ENCODE assay signal across 36 cellular contexts in the genomic region with DNA sequence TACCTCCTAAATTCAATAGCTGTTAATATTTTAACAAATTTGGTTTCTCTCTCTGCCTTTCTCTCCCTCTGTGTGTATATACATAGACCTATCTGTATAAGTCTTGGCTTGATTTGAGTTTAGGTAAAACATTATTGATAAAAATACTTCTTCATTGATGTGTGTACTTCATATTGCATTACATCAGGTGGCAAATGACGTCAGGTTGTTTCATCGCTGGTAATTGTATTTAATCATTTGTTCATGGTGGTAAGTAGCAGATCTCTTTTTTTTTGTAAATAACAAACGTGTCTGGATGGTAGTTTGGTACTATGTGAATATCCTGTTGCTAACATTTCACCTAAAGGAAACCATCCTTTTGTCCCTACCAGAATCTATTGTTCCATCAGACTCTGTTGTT.
"Had no signal": no experiment of that assay in that cellular context is flagged by ENCODE, and none has a peak within 500 bp of the region (broad histone marks: within the 10 kb centered on the region; RNA-seq: fewer than 3 reads in every experiment).

No MANE protein-coding gene starts in this region.

- H3K36me3 ChIP-seq: ascending aorta, cardiac muscle cell had no signal

- H3K4me1 ChIP-seq: ascending aorta had no signal

- DNase-seq: activated CD4-positive, alpha-beta memory T cell treated with anti-CD3 and anti-CD28 coated beads for 36 hours; activated CD4-positive, alpha-beta T cell treated with anti-CD3 and anti-CD28 coated beads for 1 hour; activated CD4-positive, alpha-beta T cell treated with anti-CD3 and anti-CD28 coated beads for 36 hours; activated CD4-positive, alpha-beta T cell treated with anti-CD3 and anti-CD28 coated beads for 48 hours; activated CD4-positive, alpha-beta T cell treated with anti-CD3 and anti-CD28 coated beads, Interleukin-2, amount 10 ng/mL, durations not matched to agents 7 days and 5 days; activated CD4-positive, CD25-positive, alpha-beta regulatory T cell; activated CD8-positive, alpha-beta memory T cell treated with anti-CD3 and anti-CD28 coated beads, Interleukin-2, amount 50 U/mL, for 4 hours; activated CD8-positive, alpha-beta T cell treated with anti-CD3 and anti-CD28 coated beads for 36 hours; activated effector memory CD4-positive, alpha-beta T cell treated with Interleukin-2 at 50 U/mL for 16 hours; activated gamma-delta T cell; activated naive CD4-positive, alpha-beta T cell treated with anti-CD3 and anti-CD28 coated beads, Interleukin-2, amount 10 ng/mL, durations not matched to agents 7 days and 5 days; activated naive CD4-positive, alpha-beta T cell treated with Interleukin-2 at 50 U/mL for 16 hours; activated naive CD8-positive, alpha-beta T cell treated with anti-CD3 and anti-CD28 coated beads, Interleukin-2, amount 10 ng/mL, durations not matched to agents 7 days and 5 days; activated naive CD8-positive, alpha-beta T cell treated with anti-CD3 and anti-CD28 coated beads, Interleukin-2, amount 50 U/mL, for 24 hours; activated T-cell treated with anti-CD3 and anti-CD28 coated beads for 4 hours; activated T-cell treated with anti-CD3 and anti-CD28 coated beads, Interleukin-2, amount 50 U/mL, for 1 hour; activated T-cell treated with anti-CD3 and anti-CD28 coated beads, Interleukin-2, amount 50 U/mL, for 4 hours; activated T-cell treated with anti-CD3 and anti-CD28 coated beads, Interleukin-2, amount 50 U/mL, for 72 hours; amygdala; anterior cingulate cortex; caudate nucleus; cerebellar nuclear complex; T-helper 17 cell; T-helper 9 cell had no signal

- H3K27me3 ChIP-seq: ascending aorta, cardiac muscle cell had no signal

- ATAC-seq: activated CD4-positive, alpha-beta T cell treated with anti-CD3 and anti-CD28 coated beads for 36 hours; activated CD4-positive, CD25-positive, alpha-beta regulatory T cell treated with anti-CD3 and anti-CD28 coated beads, Interleukin-2, amount 50 U/mL, for 24 hours; activated CD8-positive, alpha-beta T cell treated with anti-CD3 and anti-CD28 coated beads for 36 hours; activated naive CD8-positive, alpha-beta T cell treated with anti-CD3 and anti-CD28 coated beads, Interleukin-2, amount 50 U/mL, for 24 hours; activated T-cell treated with anti-CD3 and anti-CD28 coated beads, Interleukin-2, amount 50 U/mL, for 4 hours; activated T-cell treated with anti-CD3 and anti-CD28 coated beads, Interleukin-2, amount 50 U/mL, for 72 hours; T-helper 17 cell had no signal

- H3K4me3 Mint-ChIP-seq: activated CD4-positive, alpha-beta memory T cell treated with anti-CD3 and anti-CD28 coated beads for 36 hours; activated CD4-positive, alpha-beta T cell treated with anti-CD3 and anti-CD28 coated beads for 36 hours; activated CD4-positive, alpha-beta T cell treated with anti-CD3 and anti-CD28 coated beads, Interleukin-2, amount 10 ng/mL, durations not matched to agents 7 days and 5 days; activated CD8-positive, alpha-beta T cell treated with anti-CD3 and anti-CD28 coated beads for 36 hours; activated naive CD4-positive, alpha-beta T cell treated with anti-CD3 and anti-CD28 coated beads, Interleukin-2, amount 10 ng/mL, durations not matched to agents 7 days and 5 days; activated naive CD4-positive, alpha-beta T cell treated with anti-CD3 and anti-CD28 coated beads, Interleukin-2, amount 50 U/mL, for 24 hours; activated naive CD8-positive, alpha-beta T cell; activated naive CD8-positive, alpha-beta T cell treated with anti-CD3 and anti-CD28 coated beads, Interleukin-2, amount 10 ng/mL, durations not matched to agents 7 days and 5 days; activated naive CD8-positive, alpha-beta T cell treated with anti-CD3 and anti-CD28 coated beads, Interleukin-2, amount 50 U/mL, for 24 hours; activated T-cell treated with anti-CD3 and anti-CD28 coated beads, Interleukin-2, amount 50 U/mL, for 4 hours; activated T-cell treated with anti-CD3 and anti-CD28 coated beads, Interleukin-2, amount 50 U/mL, for 72 hours; activated T-helper 1 cell treated with anti-CD3 and anti-CD28 coated beads, Interleukin-12 subunit alpha, Interleukin-12 subunit beta, Interleukin-2, Interleukin-4 antibody, amounts not matched to agents 30 ng/mL and 10 ng/mL and 1 ng/mL, durations not matched to agents 14 hours and 24 hours and 36 hours; brain; central memory CD8-positive, alpha-beta T cell had no signal

- H3K27me3 Mint-ChIP-seq: activated CD4-positive, alpha-beta memory T cell treated with anti-CD3 and anti-CD28 coated beads for 36 hours; activated CD4-positive, alpha-beta T cell treated with anti-CD3 and anti-CD28 coated beads for 36 hours; activated CD4-positive, alpha-beta T cell treated with anti-CD3 and anti-CD28 coated beads, Interleukin-2, amount 10 ng/mL, durations not matched to agents 7 days and 5 days; activated CD8-positive, alpha-beta T cell treated with anti-CD3 and anti-CD28 coated beads for 36 hours; activated naive CD4-positive, alpha-beta T cell treated with anti-CD3 and anti-CD28 coated beads, Interleukin-2, amount 10 ng/mL, durations not matched to agents 7 days and 5 days; activated naive CD4-positive, alpha-beta T cell treated with anti-CD3 and anti-CD28 coated beads, Interleukin-2, amount 50 U/mL, for 24 hours; activated naive CD8-positive, alpha-beta T cell; activated naive CD8-positive, alpha-beta T cell treated with anti-CD3 and anti-CD28 coated beads, Interleukin-2, amount 10 ng/mL, durations not matched to agents 7 days and 5 days; activated naive CD8-positive, alpha-beta T cell treated with anti-CD3 and anti-CD28 coated beads, Interleukin-2, amount 50 U/mL, for 24 hours; brain; central memory CD8-positive, alpha-beta T cell; T-helper 17 cell had no signal

- H3K4me1 Mint-ChIP-seq: activated naive CD4-positive, alpha-beta T cell treated with anti-CD3 and anti-CD28 coated beads, Interleukin-2, amount 10 ng/mL, durations not matched to agents 7 days and 5 days had no signal

- H3K4me3 ChIP-seq: ascending aorta, cardiac muscle cell had no signal

- H3K27ac ChIP-seq: ascending aorta, cardiac muscle cell, VCaP had no signal

- H3K9me3 ChIP-seq: ascending aorta had no signal

- FAIRE-seq: bronchial epithelial cell, TTC549 had no signal

- H3K36me3 Mint-ChIP-seq: activated naive CD4-positive, alpha-beta T cell treated with anti-CD3 and anti-CD28 coated beads, Interleukin-2, amount 10 ng/mL, durations not matched to agents 7 days and 5 days; activated naive CD8-positive, alpha-beta T cell treated with anti-CD3 and anti-CD28 coated beads, Interleukin-2, amount 10 ng/mL, durations not matched to agents 7 days and 5 days had no signal

- H3K27ac Mint-ChIP-seq: activated CD4-positive, alpha-beta memory T cell treated with anti-CD3 and anti-CD28 coated beads for 36 hours; activated CD4-positive, alpha-beta T cell treated with anti-CD3 and anti-CD28 coated beads for 36 hours; activated CD4-positive, alpha-beta T cell treated with anti-CD3 and anti-CD28 coated beads, Interleukin-2, amount 10 ng/mL, durations not matched to agents 7 days and 5 days; activated CD8-positive, alpha-beta T cell treated with anti-CD3 and anti-CD28 coated beads for 36 hours; activated naive CD4-positive, alpha-beta T cell treated with anti-CD3 and anti-CD28 coated beads, Interleukin-2, amount 10 ng/mL, durations not matched to agents 7 days and 5 days; activated naive CD4-positive, alpha-beta T cell treated with anti-CD3 and anti-CD28 coated beads, Interleukin-2, amount 50 U/mL, for 24 hours; activated naive CD8-positive, alpha-beta T cell; activated naive CD8-positive, alpha-beta T cell treated with anti-CD3 and anti-CD28 coated beads, Interleukin-2, amount 10 ng/mL, durations not matched to agents 7 days and 5 days; activated naive CD8-positive, alpha-beta T cell treated with anti-CD3 and anti-CD28 coated beads, Interleukin-2, amount 50 U/mL, for 24 hours; activated T-helper 1 cell treated with anti-CD3 and anti-CD28 coated beads, Interleukin-12 subunit alpha, Interleukin-12 subunit beta, Interleukin-2, Interleukin-4 antibody, amounts not matched to agents 30 ng/mL and 10 ng/mL and 1 ng/mL, durations not matched to agents 14 hours and 24 hours and 36 hours; activated T-helper 2 cell treated with anti-CD3 and anti-CD28 coated beads, Interferon-gamma antibody, Interleukin-2, Interleukin-4, amounts not matched to agents 10 μg/mL and 5 μg/mL and 100 μg/mL, durations not matched to agents 14 hours and 24 hours and 36 hours; brain; T-helper 17 cell had no signal

- H3K9me3 Mint-ChIP-seq: activated CD4-positive, alpha-beta memory T cell treated with anti-CD3 and anti-CD28 coated beads for 36 hours; activated naive CD4-positive, alpha-beta T cell treated with anti-CD3 and anti-CD28 coated beads, Interleukin-2, amount 10 ng/mL, durations not matched to agents 7 days and 5 days; activated naive CD4-positive, alpha-beta T cell treated with anti-CD3 and anti-CD28 coated beads, Interleukin-2, amount 50 U/mL, for 24 hours; activated T-cell treated with anti-CD3 and anti-CD28 coated beads, Interleukin-2, amount 50 U/mL, for 4 hours; activated T-helper 2 cell treated with anti-CD3 and anti-CD28 coated beads, Interferon-gamma antibody, Interleukin-2, Interleukin-4, amounts not matched to agents 10 μg/mL and 5 μg/mL and 100 μg/mL, durations not matched to agents 14 hours and 24 hours and 36 hours; central memory CD8-positive, alpha-beta T cell had no signal
